1 cellular context compared by ENCODE assay signal in the genomic region with DNA sequence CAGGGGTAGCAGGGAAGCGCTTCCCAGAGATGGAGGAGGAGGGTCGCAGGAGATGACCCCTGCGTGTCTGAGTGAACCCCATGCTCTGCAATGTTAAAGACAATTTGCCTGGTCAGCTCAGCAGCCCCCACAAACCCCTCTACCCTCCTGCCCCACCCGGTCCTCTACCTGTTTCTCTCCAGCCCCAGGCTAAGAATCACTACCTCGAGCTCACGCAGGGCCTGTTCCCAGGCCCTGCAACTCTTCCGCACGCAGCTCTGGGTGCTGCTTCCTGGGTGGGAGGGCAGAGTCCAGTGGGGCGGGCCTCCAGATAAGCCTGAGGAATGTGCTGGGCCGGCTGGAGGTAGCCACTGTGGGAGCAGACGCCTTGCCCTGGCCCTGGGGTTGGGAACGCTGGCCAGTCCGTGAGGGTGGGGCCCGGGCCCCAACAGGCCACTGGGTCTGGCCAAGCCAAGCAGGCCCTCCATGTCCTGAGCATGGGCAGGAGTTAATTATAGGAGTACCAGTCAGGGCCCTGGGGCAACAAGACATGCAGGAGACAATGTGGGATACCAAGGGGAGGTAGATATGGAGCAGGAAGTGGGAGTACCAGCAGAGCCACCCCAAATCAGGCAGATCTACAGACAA.
TF ChIP-seq lines count a peak whose summit lies in the region.

No MANE protein-coding gene starts in this region.

TF ChIP-seq in HepG2, 621 proteins besides CTCF, POLR2A, EP300 and RAD21 (continued from another document and continues in another):
- no peak for TF ChIP-seq CENPT (CRISPR knock-in tag; IDR thresholded peaks at IDR 0.05; ENCODE audit: low read depth)
- 0 out of 2 replicates have a peak, but pooled peaks have one; percentile 74 for TF ChIP-seq WIZ (CRISPR knock-in tag; IDR thresholded peaks at IDR 0.05)
- 0 out of 2 replicates have a peak, but pooled peaks have one; percentile 16 for TF ChIP-seq TFDP2 (CRISPR knock-in tag; IDR thresholded peaks at IDR 0.05)
- no peak for TF ChIP-seq PBX2 (CRISPR knock-in tag; IDR thresholded peaks at IDR 0.05)
- TF ChIP-seq, protein P1, sequence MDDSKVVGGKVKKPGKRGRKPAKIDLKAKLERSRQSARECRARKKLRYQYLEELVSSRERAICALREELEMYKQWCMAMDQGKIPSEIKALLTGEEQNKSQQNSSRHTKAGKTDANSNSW (CRISPR knock-in tag; IDR thresholded peaks at IDR 0.05; ENCODE audit: borderline replicate concordance) = no peak
- peak; percentile 93 for TF ChIP-seq TEAD3 (CRISPR knock-in tag; optimal IDR thresholded peaks at IDR 0.05; ENCODE audit: borderline replicate concordance)
- no peak for TF ChIP-seq ZNF282 (IDR thresholded peaks at IDR 0.05; ENCODE audit: partially characterized antibody)
- TF ChIP-seq, protein P2, sequence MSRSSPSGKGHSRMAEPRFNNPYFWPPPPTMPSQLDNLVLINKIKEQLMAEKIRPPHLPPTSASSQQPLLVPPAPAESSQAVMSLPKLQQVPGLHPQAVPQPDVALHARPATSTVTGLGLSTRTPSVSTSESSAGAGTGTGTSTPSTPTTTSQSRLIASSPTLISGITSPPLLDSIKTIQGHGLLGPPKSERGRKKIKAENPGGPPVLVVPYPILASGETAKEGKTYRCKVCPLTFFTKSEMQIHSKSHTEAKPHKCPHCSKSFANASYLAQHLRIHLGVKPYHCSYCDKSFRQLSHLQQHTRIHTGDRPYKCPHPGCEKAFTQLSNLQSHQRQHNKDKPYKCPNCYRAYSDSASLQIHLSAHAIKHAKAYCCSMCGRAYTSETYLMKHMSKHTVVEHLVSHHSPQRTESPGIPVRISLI (CRISPR knock-in tag; IDR thresholded peaks at IDR 0.05; ENCODE audit: borderline replicate concordance) = no peak
- TF ChIP-seq HIC2 (CRISPR knock-in tag; IDR thresholded peaks at IDR 0.05; ENCODE audit: low read depth) = peak; percentile 71; the same call in 1 of the 2 replicates
- no peak for TF ChIP-seq ZNF33A (CRISPR knock-in tag; IDR thresholded peaks at IDR 0.05; ENCODE audit: borderline replicate concordance)
- TF ChIP-seq, protein P3, sequence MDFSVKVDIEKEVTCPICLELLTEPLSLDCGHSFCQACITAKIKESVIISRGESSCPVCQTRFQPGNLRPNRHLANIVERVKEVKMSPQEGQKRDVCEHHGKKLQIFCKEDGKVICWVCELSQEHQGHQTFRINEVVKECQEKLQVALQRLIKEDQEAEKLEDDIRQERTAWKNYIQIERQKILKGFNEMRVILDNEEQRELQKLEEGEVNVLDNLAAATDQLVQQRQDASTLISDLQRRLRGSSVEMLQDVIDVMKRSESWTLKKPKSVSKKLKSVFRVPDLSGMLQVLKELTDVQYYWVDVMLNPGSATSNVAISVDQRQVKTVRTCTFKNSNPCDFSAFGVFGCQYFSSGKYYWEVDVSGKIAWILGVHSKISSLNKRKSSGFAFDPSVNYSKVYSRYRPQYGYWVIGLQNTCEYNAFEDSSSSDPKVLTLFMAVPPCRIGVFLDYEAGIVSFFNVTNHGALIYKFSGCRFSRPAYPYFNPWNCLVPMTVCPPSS (IDR thresholded peaks at IDR 0.05) = no peak
- TF ChIP-seq ISX (CRISPR knock-in tag; conservative IDR thresholded peaks at IDR 0.05) = no peak
- peak; percentile 96 for TF ChIP-seq HNF4G (IDR thresholded peaks at IDR 0.05; ENCODE audit: borderline replicate concordance, low read depth, low read length)
- TF ChIP-seq HNF4G (CRISPR knock-in tag; IDR thresholded peaks at IDR 0.05; ENCODE audit: borderline replicate concordance, low read depth) = peak; percentile 89; the same call in 1 of the 2 replicates
- TF ChIP-seq HNRNPLL (IDR thresholded peaks at IDR 0.05; ENCODE audit: low read depth, low read length, poor library complexity, severe bottlenecking) = peak; percentile 68
- peak; percentile 73 for TF ChIP-seq ZNF574 (CRISPR knock-in tag; IDR thresholded peaks at IDR 0.05)
- TF ChIP-seq, protein P4, sequence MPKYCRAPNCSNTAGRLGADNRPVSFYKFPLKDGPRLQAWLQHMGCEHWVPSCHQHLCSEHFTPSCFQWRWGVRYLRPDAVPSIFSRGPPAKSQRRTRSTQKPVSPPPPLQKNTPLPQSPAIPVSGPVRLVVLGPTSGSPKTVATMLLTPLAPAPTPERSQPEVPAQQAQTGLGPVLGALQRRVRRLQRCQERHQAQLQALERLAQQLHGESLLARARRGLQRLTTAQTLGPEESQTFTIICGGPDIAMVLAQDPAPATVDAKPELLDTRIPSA (CRISPR knock-in tag; IDR thresholded peaks at IDR 0.05; ENCODE audit: borderline replicate concordance) = no peak
- TF ChIP-seq ZNF782 (CRISPR knock-in tag; IDR thresholded peaks at IDR 0.05; ENCODE audit: borderline replicate concordance) = no peak; the same call in 1 of the 2 replicates
- 0 out of 2 replicates have a peak, but pooled peaks have one; percentile 58 for TF ChIP-seq EED (CRISPR knock-in tag; IDR thresholded peaks at IDR 0.05)
- 0 out of 2 replicates have a peak, but pooled peaks have one; percentile 67 for TF ChIP-seq CHD4 (IDR thresholded peaks at IDR 0.05; ENCODE audit: borderline replicate concordance, low read length)
- TF ChIP-seq MTA3 (CRISPR knock-in tag; IDR thresholded peaks at IDR 0.05) = no peak
- TF ChIP-seq PREB (CRISPR knock-in tag; IDR thresholded peaks at IDR 0.05) = no peak
- no peak; the same call in 1 of the 2 replicates for TF ChIP-seq GATAD1 (CRISPR knock-in tag; IDR thresholded peaks at IDR 0.05)
- TF ChIP-seq RARG (CRISPR knock-in tag; IDR thresholded peaks at IDR 0.05; ENCODE audit: low read depth) = no peak
- TF ChIP-seq ZNF205 (CRISPR knock-in tag; IDR thresholded peaks at IDR 0.05) = no peak
- peak; percentile 79 for TF ChIP-seq GATAD2A (CRISPR knock-in tag; IDR thresholded peaks at IDR 0.05)
- TF ChIP-seq, protein P5, sequence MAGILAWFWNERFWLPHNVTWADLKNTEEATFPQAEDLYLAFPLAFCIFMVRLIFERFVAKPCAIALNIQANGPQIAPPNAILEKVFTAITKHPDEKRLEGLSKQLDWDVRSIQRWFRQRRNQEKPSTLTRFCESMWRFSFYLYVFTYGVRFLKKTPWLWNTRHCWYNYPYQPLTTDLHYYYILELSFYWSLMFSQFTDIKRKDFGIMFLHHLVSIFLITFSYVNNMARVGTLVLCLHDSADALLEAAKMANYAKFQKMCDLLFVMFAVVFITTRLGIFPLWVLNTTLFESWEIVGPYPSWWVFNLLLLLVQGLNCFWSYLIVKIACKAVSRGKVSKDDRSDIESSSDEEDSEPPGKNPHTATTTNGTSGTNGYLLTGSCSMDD (CRISPR knock-in tag; IDR thresholded peaks at IDR 0.05) = no peak
- no peak for TF ChIP-seq ETV6 (CRISPR knock-in tag; conservative IDR thresholded peaks at IDR 0.05)
- TF ChIP-seq ZKSCAN8 (CRISPR knock-in tag; IDR thresholded peaks at IDR 0.05; ENCODE audit: borderline replicate concordance) = no peak
- no peak for TF ChIP-seq MLLT10 (CRISPR knock-in tag; IDR thresholded peaks at IDR 0.05)
- no peak for TF ChIP-seq TBL1XR1 (IDR thresholded peaks at IDR 0.05; ENCODE audit: borderline replicate concordance, low read length, partially characterized antibody)
- TF ChIP-seq, protein P6, sequence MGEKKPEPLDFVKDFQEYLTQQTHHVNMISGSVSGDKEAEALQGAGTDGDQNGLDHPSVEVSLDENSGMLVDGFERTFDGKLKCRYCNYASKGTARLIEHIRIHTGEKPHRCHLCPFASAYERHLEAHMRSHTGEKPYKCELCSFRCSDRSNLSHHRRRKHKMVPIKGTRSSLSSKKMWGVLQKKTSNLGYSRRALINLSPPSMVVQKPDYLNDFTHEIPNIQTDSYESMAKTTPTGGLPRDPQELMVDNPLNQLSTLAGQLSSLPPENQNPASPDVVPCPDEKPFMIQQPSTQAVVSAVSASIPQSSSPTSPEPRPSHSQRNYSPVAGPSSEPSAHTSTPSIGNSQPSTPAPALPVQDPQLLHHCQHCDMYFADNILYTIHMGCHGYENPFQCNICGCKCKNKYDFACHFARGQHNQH (CRISPR knock-in tag; IDR thresholded peaks at IDR 0.05) = 0 out of 2 replicates have a peak, but pooled peaks have one; percentile 55
- TF ChIP-seq ZNF713 (CRISPR knock-in tag; IDR thresholded peaks at IDR 0.05) = peak; percentile 89; the same call in 1 of the 2 replicates
- TF ChIP-seq ZNF577 (CRISPR knock-in tag; IDR thresholded peaks at IDR 0.05; ENCODE audit: borderline replicate concordance, low read depth) = no peak
- TF ChIP-seq ZNF597 (CRISPR knock-in tag; IDR thresholded peaks at IDR 0.05) = no peak
- no peak for TF ChIP-seq NFE2 (CRISPR knock-in tag; IDR thresholded peaks at IDR 0.05)
- TF ChIP-seq ZNF207 (IDR thresholded peaks at IDR 0.05; ENCODE audit: borderline replicate concordance) = no peak
- TF ChIP-seq, protein P7, sequence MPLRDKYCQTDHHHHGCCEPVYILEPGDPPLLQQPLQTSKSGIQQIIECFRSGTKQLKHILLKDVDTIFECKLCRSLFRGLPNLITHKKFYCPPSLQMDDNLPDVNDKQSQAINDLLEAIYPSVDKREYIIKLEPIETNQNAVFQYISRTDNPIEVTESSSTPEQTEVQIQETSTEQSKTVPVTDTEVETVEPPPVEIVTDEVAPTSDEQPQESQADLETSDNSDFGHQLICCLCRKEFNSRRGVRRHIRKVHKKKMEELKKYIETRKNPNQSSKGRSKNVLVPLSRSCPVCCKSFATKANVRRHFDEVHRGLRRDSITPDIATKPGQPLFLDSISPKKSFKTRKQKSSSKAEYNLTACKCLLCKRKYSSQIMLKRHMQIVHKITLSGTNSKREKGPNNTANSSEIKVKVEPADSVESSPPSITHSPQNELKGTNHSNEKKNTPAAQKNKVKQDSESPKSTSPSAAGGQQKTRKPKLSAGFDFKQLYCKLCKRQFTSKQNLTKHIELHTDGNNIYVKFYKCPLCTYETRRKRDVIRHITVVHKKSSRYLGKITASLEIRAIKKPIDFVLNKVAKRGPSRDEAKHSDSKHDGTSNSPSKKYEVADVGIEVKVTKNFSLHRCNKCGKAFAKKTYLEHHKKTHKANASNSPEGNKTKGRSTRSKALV (CRISPR knock-in tag; IDR thresholded peaks at IDR 0.05) = no peak
- TF ChIP-seq LCORL (IDR thresholded peaks at IDR 0.05) = no peak
- TF ChIP-seq LCORL (CRISPR knock-in tag; IDR thresholded peaks at IDR 0.05) = peak; percentile 93
